Comparison of ENCODE assay signal across 8 cellular contexts in the genomic region with DNA sequence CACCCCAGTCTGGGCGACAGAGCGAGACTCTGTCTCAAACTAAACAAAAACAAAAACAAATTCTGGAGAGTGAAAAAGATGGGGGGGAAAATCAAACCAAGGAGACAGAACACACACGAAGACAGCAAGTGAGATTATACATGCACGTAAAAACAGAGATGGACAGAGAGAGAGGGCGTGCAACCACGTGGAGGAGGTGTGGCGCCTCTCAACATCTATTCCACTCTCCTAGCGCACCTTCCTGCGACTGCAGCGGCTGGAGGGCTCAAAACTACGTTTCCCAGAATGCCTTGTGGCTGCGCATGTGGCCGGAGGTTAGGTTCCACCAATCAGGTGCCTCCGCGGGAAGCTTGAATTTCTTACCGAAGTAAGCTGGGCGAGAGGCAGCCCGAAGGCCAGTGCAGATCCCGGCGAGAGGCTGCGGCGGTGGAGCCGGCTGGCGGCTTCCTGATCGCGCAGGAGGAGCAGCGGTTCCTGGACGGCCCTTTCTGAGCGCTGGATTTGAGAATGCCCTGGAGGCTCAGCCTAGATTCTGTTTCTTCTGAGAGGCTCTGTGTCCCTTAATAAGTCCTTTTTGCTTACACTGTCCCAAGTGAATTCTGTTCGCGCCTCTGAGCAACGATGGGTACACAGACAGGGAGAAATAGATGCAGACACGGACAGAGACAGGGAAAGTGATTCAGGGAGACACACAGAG. TPM values are rescaled to one million over a fixed set of nuclear protein-coding genes. Genes with fewer than 3 reads are reported as not detected.
DNase-seq lines count a peak whose midpoint lies in the region; ATAC-seq and TF ChIP-seq lines count a peak whose summit lies in the region.

No MANE protein-coding gene starts in this region.

- peaks cover 22% of the 10 kb centered on the region for H3K27me3 Mint-ChIP-seq in CD4-positive, alpha-beta T cell

- peak; percentile 78 to 89 (median 83) for DNase-seq in CD4-positive, alpha-beta T cell
- DNase-seq in NCI-H1092 (lab: John Stamatoyannopoulos, UW) (peak; percentile 92), SK-MEL-5 (ENCODE audit: low read depth, low spot score) (peak; percentile 96), Right ventricle myocardium inferior (ENCODE audit: missing footprints) (peak; percentile 90), pons (ENCODE audit: low spot score) (peak; percentile 89), upper lobe of right lung (peak; percentile 91)
- DNase-seq in activated naive CD4-positive, alpha-beta T cell treated with Interleukin-2 at 50 U/mL for 16 hours, result peak; percentile 88

- POLR2A ChIA-PET in CD4-positive, alpha-beta T cell (lab: Charles Lee), result interaction anchor here (0.7 kb wide), 1 partner anchor 25 kb away, joined by 4 read pairs; the partner anchor contains the start of gene MYPOP

- H3K9me3 Mint-ChIP-seq in CD4-positive, alpha-beta T cell, result no peaks in the 10 kb centered on the region

- H3K27ac ChIP-seq in CD4-positive, alpha-beta T cell (ENCODE audit: low read depth, low read length), result no peak overlapping the region
- H3K27ac ChIP-seq in upper lobe of right lung, result no peak overlapping the region

- peak; percentile 100 for ATAC-seq in CD4-positive, alpha-beta T cell (ENCODE audit: poor library complexity)
- peak; percentile 82 for ATAC-seq in GM21381 (IDR thresholded peaks at IDR 0.05; ENCODE audit: unreplicated experiment)
- peak; percentile 83 for ATAC-seq in Right ventricle myocardium inferior
- peak; percentile 96 for ATAC-seq in upper lobe of right lung

- peaks cover 6% of the 10 kb centered on the region for H3K4me1 ChIP-seq in upper lobe of right lung

- no peak for TF ChIP-seq CTCF in CD4-positive, alpha-beta T cell (IDR thresholded peaks at IDR 0.05)
- no peak for TF ChIP-seq CTCF in upper lobe of right lung (IDR thresholded peaks at IDR 0.05)

- H3K4me3 ChIP-seq in upper lobe of right lung, result no peak overlapping the region

- no peaks in the 10 kb centered on the region for H3K27me3 ChIP-seq in CD4-positive, alpha-beta T cell (ENCODE audit: control insufficient read depth, insufficient read depth, low read length)
- peaks cover 3% of the 10 kb centered on the region for H3K27me3 ChIP-seq in upper lobe of right lung

- in situ Hi-C loops in SK-MEL-5 (cut with HindIII; ENCODE audit: low pct_unique_long_range_greater_than_20kb, low sequenced_read_pairs), result no loop called here

- peak overlapping the region; percentile 25 for H3K4me3 Mint-ChIP-seq in CD4-positive, alpha-beta T cell

- H3K4me1 Mint-ChIP-seq in CD4-positive, alpha-beta T cell (ENCODE audit: low read depth), result peaks cover 9% of the 10 kb centered on the region

- intact Hi-C loops in CD4-positive, alpha-beta T cell (cut with DNase I, micrococcal nuclease), result loop anchor here in 1 of 2 experiments (1.0 to 10.0 kb wide), 3 partner anchors 24 to 417 kb away; partner anchors contain the start of gene PPP5C
- intact Hi-C loops in Right ventricle myocardium inferior (cut with DNase I), result no loop called here
- intact Hi-C loops in upper lobe of right lung (cut with DNase I), result no loop called here

- H3K36me3 ChIP-seq in upper lobe of right lung, result no peaks in the 10 kb centered on the region

- no peak overlapping the region for H3K27ac Mint-ChIP-seq in CD4-positive, alpha-beta T cell

- H3K9me3 ChIP-seq in CD4-positive, alpha-beta T cell (ENCODE audit: control insufficient read depth, low read length), result no peaks in the 10 kb centered on the region
- H3K9me3 ChIP-seq in upper lobe of right lung, result no peaks in the 10 kb centered on the region

- H3K36me3 Mint-ChIP-seq in CD4-positive, alpha-beta T cell (ENCODE audit: low read depth), result no peaks in the 10 kb centered on the region

- CTCF ChIA-PET in CD4-positive, alpha-beta T cell (lab: Charles Lee), result interaction anchor here (1.2 to 1.3 kb wide), 2 partner anchors 25 to 197 kb away, joined by 3 to 7 read pairs; partner anchors contain the start of gene FBXO46

RNA-seq across cellular contexts. Expression of gene NANOS2, which starts 13.1 kb away (rescaled TPM):
- total RNA-seq in CD4-positive, alpha-beta T cell, result not detected
- total RNA-seq in SK-MEL-5 (2014; rRNA removed; shearing (Covaris generic)), result not detected in 2 replicates
- polyA plus RNA-seq in SK-MEL-5 (2015; cell fraction: cytosol; rRNA removed), result not detected in 2 replicates
- not detected in 2 replicates for polyA plus RNA-seq in SK-MEL-5 (2015; cell fraction: nucleus; rRNA removed)
- total RNA-seq in Right ventricle myocardium inferior (not detected), upper lobe of right lung (not detected)

RNA-seq across cellular contexts. Expression of gene MYPOP, which starts 25.3 kb away (rescaled TPM):
- 1 to 10 TPM; 4.1 to 4.7 TPM for total RNA-seq in CD4-positive, alpha-beta T cell
- 2.2 and 2.4 TPM in 2 replicates for total RNA-seq in SK-MEL-5 (2014; rRNA removed; shearing (Covaris generic))
- polyA plus RNA-seq in SK-MEL-5 (2015; cell fraction: cytosol; rRNA removed), result 10.7 and 12.3 TPM in 2 replicates
- polyA plus RNA-seq in SK-MEL-5 (2015; cell fraction: nucleus; rRNA removed), result 8.4 and 9.9 TPM in 2 replicates
- total RNA-seq in Right ventricle myocardium inferior (16.0 TPM), upper lobe of right lung (7.9 TPM)

RNA-seq across cellular contexts. Expression of gene IRF2BP1, which starts 41.8 kb away (rescaled TPM):
- 10 to 100 TPM; 21.0 to 21.6 TPM for total RNA-seq in CD4-positive, alpha-beta T cell
- 20.6 and 22.9 TPM in 2 replicates for total RNA-seq in SK-MEL-5 (2014; rRNA removed; shearing (Covaris generic))
- polyA plus RNA-seq in SK-MEL-5 (2015; cell fraction: cytosol; rRNA removed), result 34.2 and 43.6 TPM in 2 replicates
- 8.4 and 9.0 TPM in 2 replicates for polyA plus RNA-seq in SK-MEL-5 (2015; cell fraction: nucleus; rRNA removed)
- total RNA-seq in Right ventricle myocardium inferior, result 19.9 TPM
- 25.0 TPM for total RNA-seq in upper lobe of right lung

RNA-seq across cellular contexts. Expression of gene NOVA2, which starts 46.0 kb away (rescaled TPM):
- not detected for total RNA-seq in CD4-positive, alpha-beta T cell
- 0.08 and 0.18 TPM in 2 replicates for total RNA-seq in SK-MEL-5 (2014; rRNA removed; shearing (Covaris generic))
- 0.35 and 0.48 TPM in 2 replicates for polyA plus RNA-seq in SK-MEL-5 (2015; cell fraction: cytosol; rRNA removed)
- 0.04 and 0.12 TPM in 2 replicates for polyA plus RNA-seq in SK-MEL-5 (2015; cell fraction: nucleus; rRNA removed)
- total RNA-seq in Right ventricle myocardium inferior, result 5.3 TPM
- total RNA-seq in upper lobe of right lung, result 21.2 TPM
